In the genomic region with DNA sequence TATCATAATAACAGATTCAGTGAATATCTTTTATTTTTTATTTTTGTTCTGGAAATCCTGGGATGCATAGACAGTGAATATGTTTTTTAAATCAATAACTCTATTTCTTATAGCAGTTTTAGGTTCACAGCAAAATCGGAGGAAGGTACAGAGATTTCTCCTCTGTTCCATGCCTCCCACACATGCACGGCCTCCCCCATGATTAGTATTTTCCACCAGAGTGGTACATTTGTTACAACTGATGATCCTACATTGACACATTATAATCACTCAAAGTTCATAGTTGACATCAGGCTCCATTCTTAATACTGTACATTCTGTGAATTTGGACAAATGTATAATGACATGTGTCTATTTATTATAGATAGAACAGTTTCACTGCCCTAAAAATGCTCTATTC, we compare ENCODE assay signal across 22 cellular contexts. TPM values are rescaled to one million over a fixed set of nuclear protein-coding genes. Genes with fewer than 3 reads are reported as not detected.
"Had no signal": no experiment of that assay in that cellular context is flagged by ENCODE, and none has a peak within 500 bp of the region (broad histone marks: within the 10 kb centered on the region; RNA-seq: fewer than 3 reads in every experiment).

No MANE protein-coding gene starts in this region.

RNA-seq across cellular contexts. Expression of a gene that starts 16.7 kb away (rescaled TPM):
- total RNA-seq: myocyte; naive thymus-derived CD8-positive, alpha-beta T cell; natural killer cell treated with Interleukin-12 subunit alpha and Interleukin-12 subunit beta and Interleukin-15 and Interleukin-18, amount 100 ng/mL, for 72 hours; neural crest cell; omental fat pad; osteocyte; pancreas; posterior vena cava; prostate gland; pulmonary artery endothelial cell; right atrium auricular region; sciatic nerve; smooth muscle cell; spleen; stomach; subcutaneous adipose tissue; temporal lobe; transverse colon; upper lobe of right lung; urinary bladder; uterus had no signal
- polyA plus RNA-seq: naive thymus-derived CD8-positive, alpha-beta T cell; pancreas; smooth muscle cell; spleen; stomach; thymus; urinary bladder had no signal
